Comparison of ENCODE assay signal across 1 cellular context in the genomic region with DNA sequence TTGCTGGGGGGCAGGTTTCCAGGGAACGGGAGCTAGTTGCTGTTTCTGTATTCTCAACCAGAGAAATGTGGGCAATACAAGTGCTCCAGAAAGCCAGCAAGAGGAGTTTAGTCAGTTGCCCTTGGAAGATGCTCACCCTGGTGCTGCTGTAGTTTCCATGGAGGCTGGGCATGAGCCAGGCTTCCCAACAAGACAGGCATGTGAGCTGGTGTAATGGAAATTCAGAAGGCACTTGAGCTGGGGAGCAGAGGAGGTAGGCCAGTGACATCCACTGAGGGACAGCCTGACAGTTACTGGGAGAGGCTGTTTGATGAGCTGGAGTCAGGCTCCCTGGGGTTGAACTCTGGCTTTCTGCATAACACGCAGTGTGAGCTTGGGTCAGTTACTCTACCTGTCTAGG.
TF ChIP-seq lines count a peak whose summit lies in the region.

No MANE protein-coding gene starts in this region.

TF ChIP-seq in GM23338, 12 proteins besides CTCF, POLR2A, EP300 and RAD21 (continued from another document):
- TF ChIP-seq, protein P1, sequence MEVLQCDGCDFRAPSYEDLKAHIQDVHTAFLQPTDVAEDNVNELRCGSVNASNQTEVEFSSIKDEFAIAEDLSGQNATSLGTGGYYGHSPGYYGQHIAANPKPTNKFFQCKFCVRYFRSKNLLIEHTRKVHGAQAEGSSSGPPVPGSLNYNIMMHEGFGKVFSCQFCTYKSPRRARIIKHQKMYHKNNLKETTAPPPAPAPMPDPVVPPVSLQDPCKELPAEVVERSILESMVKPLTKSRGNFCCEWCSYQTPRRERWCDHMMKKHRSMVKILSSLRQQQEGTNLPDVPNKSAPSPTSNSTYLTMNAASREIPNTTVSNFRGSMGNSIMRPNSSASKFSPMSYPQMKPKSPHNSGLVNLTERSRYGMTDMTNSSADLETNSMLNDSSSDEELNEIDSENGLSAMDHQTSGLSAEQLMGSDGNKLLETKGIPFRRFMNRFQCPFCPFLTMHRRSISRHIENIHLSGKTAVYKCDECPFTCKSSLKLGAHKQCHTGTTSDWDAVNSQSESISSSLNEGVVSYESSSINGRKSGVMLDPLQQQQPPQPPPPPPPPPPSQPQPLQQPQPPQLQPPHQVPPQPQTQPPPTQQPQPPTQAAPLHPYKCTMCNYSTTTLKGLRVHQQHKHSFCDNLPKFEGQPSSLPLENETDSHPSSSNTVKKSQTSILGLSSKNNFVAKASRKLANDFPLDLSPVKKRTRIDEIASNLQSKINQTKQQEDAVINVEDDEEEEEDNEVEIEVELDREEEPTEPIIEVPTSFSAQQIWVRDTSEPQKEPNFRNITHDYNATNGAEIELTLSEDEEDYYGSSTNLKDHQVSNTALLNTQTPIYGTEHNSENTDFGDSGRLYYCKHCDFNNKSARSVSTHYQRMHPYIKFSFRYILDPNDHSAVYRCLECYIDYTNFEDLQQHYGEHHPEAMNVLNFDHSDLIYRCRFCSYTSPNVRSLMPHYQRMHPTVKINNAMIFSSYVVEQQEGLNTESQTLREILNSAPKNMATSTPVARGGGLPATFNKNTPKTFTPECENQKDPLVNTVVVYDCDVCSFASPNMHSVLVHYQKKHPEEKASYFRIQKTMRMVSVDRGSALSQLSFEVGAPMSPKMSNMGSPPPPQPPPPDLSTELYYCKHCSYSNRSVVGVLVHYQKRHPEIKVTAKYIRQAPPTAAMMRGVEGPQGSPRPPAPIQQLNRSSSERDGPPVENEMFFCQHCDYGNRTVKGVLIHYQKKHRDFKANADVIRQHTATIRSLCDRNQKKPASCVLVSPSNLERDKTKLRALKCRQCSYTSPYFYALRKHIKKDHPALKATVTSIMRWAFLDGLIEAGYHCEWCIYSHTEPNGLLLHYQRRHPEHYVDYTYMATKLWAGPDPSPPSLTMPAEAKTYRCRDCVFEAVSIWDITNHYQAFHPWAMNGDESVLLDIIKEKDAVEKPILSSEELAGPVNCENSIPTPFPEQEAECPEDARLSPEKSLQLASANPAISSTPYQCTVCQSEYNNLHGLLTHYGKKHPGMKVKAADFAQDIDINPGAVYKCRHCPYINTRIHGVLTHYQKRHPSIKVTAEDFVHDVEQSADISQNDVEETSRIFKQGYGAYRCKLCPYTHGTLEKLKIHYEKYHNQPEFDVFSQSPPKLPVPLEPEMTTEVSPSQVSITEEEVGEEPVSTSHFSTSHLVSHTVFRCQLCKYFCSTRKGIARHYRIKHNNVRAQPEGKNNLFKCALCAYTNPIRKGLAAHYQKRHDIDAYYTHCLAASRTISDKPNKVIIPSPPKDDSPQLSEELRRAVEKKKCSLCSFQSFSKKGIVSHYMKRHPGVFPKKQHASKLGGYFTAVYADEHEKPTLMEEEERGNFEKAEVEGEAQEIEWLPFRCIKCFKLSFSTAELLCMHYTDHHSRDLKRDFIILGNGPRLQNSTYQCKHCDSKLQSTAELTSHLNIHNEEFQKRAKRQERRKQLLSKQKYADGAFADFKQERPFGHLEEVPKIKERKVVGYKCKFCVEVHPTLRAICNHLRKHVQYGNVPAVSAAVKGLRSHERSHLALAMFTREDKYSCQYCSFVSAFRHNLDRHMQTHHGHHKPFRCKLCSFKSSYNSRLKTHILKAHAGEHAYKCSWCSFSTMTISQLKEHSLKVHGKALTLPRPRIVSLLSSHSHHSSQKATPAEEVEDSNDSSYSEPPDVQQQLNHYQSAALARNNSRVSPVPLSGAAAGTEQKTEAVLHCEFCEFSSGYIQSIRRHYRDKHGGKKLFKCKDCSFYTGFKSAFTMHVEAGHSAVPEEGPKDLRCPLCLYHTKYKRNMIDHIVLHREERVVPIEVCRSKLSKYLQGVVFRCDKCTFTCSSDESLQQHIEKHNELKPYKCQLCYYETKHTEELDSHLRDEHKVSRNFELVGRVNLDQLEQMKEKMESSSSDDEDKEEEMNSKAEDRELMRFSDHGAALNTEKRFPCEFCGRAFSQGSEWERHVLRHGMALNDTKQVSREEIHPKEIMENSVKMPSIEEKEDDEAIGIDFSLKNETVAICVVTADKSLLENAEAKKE (CRISPR knock-in tag; IDR thresholded peaks at IDR 0.05), result no peak
- TF ChIP-seq CREB1 (CRISPR knock-in tag; IDR thresholded peaks at IDR 0.05; ENCODE audit: low read depth) (no peak), EZH2phosphoT487 (IDR thresholded peaks at IDR 0.05; ENCODE audit: unreplicated experiment) (no peak), NANOG (IDR thresholded peaks at IDR 0.05; ENCODE audit: borderline replicate concordance) (no peak), ZNF114 (CRISPR knock-in tag; IDR thresholded peaks at IDR 0.05) (no peak)
- TF ChIP-seq, protein P2, sequence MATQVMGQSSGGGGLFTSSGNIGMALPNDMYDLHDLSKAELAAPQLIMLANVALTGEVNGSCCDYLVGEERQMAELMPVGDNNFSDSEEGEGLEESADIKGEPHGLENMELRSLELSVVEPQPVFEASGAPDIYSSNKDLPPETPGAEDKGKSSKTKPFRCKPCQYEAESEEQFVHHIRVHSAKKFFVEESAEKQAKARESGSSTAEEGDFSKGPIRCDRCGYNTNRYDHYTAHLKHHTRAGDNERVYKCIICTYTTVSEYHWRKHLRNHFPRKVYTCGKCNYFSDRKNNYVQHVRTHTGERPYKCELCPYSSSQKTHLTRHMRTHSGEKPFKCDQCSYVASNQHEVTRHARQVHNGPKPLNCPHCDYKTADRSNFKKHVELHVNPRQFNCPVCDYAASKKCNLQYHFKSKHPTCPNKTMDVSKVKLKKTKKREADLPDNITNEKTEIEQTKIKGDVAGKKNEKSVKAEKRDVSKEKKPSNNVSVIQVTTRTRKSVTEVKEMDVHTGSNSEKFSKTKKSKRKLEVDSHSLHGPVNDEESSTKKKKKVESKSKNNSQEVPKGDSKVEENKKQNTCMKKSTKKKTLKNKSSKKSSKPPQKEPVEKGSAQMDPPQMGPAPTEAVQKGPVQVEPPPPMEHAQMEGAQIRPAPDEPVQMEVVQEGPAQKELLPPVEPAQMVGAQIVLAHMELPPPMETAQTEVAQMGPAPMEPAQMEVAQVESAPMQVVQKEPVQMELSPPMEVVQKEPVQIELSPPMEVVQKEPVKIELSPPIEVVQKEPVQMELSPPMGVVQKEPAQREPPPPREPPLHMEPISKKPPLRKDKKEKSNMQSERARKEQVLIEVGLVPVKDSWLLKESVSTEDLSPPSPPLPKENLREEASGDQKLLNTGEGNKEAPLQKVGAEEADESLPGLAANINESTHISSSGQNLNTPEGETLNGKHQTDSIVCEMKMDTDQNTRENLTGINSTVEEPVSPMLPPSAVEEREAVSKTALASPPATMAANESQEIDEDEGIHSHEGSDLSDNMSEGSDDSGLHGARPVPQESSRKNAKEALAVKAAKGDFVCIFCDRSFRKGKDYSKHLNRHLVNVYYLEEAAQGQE (IDR thresholded peaks at IDR 0.05; ENCODE audit: unreplicated experiment), result no peak
